ENCODE assay signal across 8 cellular contexts in the genomic region with DNA sequence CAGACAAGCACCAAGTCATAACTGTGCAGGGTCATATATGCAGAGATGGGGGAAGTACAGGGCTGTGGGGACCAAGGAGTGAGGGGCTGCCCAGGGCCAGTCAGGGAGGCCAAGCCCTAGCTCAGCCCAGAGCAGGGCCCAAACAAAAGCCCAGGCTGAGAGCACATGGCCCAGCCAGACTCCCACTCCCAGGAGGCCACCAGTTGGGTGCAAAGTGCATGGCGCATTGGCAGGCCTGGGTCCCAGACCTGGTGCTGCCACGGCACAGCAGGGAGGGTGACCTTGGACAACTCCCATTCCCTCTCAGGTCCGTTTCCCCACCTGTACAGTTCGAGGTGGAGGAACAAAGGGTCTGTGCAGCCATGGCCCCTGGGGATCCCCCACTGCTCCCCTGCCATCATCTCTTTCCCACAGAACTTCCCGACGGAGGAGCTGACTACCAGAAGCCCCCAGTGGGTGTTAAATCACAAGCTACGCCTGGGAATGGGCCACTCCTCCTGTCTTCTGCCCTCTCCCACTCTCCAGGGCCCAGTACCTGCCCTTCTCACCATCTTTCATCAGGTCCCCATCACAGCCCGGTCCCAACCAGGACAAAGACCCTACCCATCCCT. TPM values are rescaled to one million over a fixed set of nuclear protein-coding genes. Genes with fewer than 3 reads are reported as not detected.
DNase-seq lines count a peak whose midpoint lies in the region; ATAC-seq and TF ChIP-seq lines count a peak whose summit lies in the region.

No MANE protein-coding gene starts in this region.

- H3K27ac ChIP-seq in body of pancreas (peak overlapping the region; percentile 21 to 65 (median 58)), temporal lobe (ENCODE audit: low read depth, low read length) (peak overlapping the region; percentile 56)

- peaks cover 18% of the 10 kb centered on the region for H3K4me1 ChIP-seq in body of pancreas

- peak overlapping the region; percentile 68 for H3K4me3 ChIP-seq in GM12875 (ENCODE audit: low read depth, low read length)
- peak overlapping the region; percentile 61 to 63 for H3K4me3 ChIP-seq in body of pancreas

- H3K9me3 ChIP-seq in body of pancreas: no peaks in the 10 kb centered on the region

- peak; percentile 15 for ATAC-seq in body of pancreas
- ATAC-seq in left lobe of liver: peak; percentile 79
- no peak for ATAC-seq in HG03378 (IDR thresholded peaks at IDR 0.05; ENCODE audit: unreplicated experiment)

- DNase-seq in HuH-7.5 (ENCODE audit: low spot score) (peak; percentile 80), body of pancreas (peak; percentile 17 to 50 (median 32)), left lobe of liver (ENCODE audit: low spot score) (peak; percentile 92), NCI-H2196 (lab: John Stamatoyannopoulos, UW; ENCODE audit: unreplicated experiment) (no peak), SIG-M5 (lab: John Stamatoyannopoulos, UW) (no peak)

- no peak for TF ChIP-seq CTCF in GM12875 (IDR thresholded peaks at IDR 0.05; ENCODE audit: borderline replicate concordance, insufficient read depth, low read depth, low read length)
- TF ChIP-seq CTCF in body of pancreas (IDR thresholded peaks at IDR 0.05): no peak

- H3K27me3 ChIP-seq in body of pancreas: no peaks in the 10 kb centered on the region

- no peak for TF ChIP-seq POLR2A in body of pancreas (IDR thresholded peaks at IDR 0.05)

- 17 to 21% methylated on average over 7 to 8 of the region's 8 CpGs for WGBS in body of pancreas, 2 donors

- intact Hi-C loops in body of pancreas (cut with DNase I): no loop called here

- no peaks in the 10 kb centered on the region for H3K36me3 ChIP-seq in body of pancreas (replicated peaks in 1 of 2; ENCODE audit: insufficient read depth in 1 of 2, low read depth in 2 of 2)

RNA-seq across cellular contexts. Expression of gene NIPSNAP1, which starts 0.6 kb away (rescaled TPM):
- total RNA-seq in body of pancreas: 10 to 100 TPM in 1 of 2 donors, 1 to 10 TPM in 1; 9.2 to 25.4 TPM
- 119 TPM for total RNA-seq in left lobe of liver
- 76.2 TPM for total RNA-seq in temporal lobe

RNA-seq across cellular contexts. Expression of gene NF2, which starts 23.1 kb away (rescaled TPM):
- total RNA-seq in body of pancreas (10 to 100 TPM; 21.4 to 26.5 TPM), left lobe of liver (17.3 TPM), temporal lobe (34.9 TPM)

RNA-seq across cellular contexts. Expression of gene THOC5, which starts 26.7 kb away (rescaled TPM):
- total RNA-seq in body of pancreas: 10 to 100 TPM; 20.0 to 29.0 TPM
- total RNA-seq in left lobe of liver: 17.4 TPM
- total RNA-seq in temporal lobe: 32.7 TPM

Comparison
In these comparisons a context has a peak if more than half of its experiments do, and no peak if none do; other contexts are left out.
1. DNase-seq: peak in HuH-7.5 (single experiment), body of pancreas (4 of 4) and left lobe of liver (single experiment); none in NCI-H2196 (single experiment) and SIG-M5 (single experiment).